Comparison of ENCODE assay signal across 8 cellular contexts in the genomic region with DNA sequence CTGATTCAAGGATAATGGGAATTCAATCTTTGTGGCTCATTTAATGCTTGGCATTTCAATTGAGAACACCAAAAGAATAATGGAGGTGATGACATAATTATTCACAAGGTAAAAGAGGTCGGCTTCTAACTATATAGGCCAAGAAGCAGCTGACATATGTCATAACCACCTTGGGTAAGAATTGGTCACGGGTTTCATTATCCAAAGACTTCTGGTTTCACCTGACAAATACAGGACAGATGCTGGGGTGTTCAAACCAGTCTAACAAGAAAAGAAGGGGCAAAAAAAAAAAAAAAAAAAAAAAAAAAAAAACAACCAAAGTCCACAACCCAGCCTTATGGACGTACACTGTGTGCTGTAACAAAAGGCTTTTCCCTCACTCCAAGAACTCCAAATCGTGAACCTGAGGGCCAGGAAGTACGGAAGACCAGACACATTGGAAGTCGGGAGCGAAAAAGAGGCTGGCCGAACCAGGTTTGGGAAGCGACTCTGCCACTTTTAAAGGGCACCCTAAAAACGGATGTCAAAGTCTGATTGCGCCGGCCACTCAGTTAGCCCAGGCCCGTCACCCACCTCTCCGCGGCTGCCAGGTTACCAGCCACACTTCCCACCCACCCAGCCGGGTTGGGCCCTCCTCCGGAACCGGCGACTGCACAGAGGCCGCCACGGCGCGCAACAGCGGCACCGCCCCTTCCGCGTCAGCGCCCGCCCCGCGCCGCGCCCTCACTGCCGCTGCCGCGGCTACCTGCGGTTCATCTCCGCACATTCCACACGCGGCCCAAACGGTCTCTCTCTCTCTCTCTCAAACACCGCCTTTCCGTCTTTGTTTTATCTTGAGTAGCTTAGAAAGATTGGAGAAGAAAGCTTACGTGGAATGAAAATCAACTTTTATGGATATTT. TPM values are rescaled to one million over a fixed set of nuclear protein-coding genes. Genes with fewer than 3 reads are reported as not detected.
DNase-seq lines count a peak whose midpoint lies in the region; ATAC-seq and TF ChIP-seq lines count a peak whose summit lies in the region.

A gene with protein sequence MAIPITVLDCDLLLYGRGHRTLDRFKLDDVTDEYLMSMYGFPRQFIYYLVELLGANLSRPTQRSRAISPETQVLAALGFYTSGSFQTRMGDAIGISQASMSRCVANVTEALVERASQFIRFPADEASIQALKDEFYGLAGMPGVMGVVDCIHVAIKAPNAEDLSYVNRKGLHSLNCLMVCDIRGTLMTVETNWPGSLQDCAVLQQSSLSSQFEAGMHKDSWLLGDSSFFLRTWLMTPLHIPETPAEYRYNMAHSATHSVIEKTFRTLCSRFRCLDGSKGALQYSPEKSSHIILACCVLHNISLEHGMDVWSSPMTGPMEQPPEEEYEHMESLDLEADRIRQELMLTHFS (minus strand): TSS at position 677 of the 900 bp plus-strand sequence. CDS start 990 bp downstream, outside the sequence.

- H3K4me1 ChIP-seq in endodermal cell (ENCODE audit: control insufficient read depth, insufficient read depth, low read length) (no peaks in the 10 kb centered on the region), mesodermal cell (ENCODE audit: control insufficient read depth, insufficient read depth, low read length, poor library complexity, severe bottlenecking) (peaks cover 15% of the 10 kb centered on the region)

- H3K4me3 Mint-ChIP-seq in endodermal cell, result peak within 1 kb of the TSS; percentile 94

- H3K36me3 ChIP-seq in endodermal cell (ENCODE audit: control insufficient read depth, insufficient read depth, low read length) (peaks cover 17% of the 10 kb centered on the region), mesodermal cell (ENCODE audit: control insufficient read depth, insufficient read depth, low read length) (peaks cover 21% of the 10 kb centered on the region)

- no peaks in the 10 kb centered on the region for H3K9me3 ChIP-seq in endodermal cell (ENCODE audit: control insufficient read depth, low read length)
- H3K9me3 ChIP-seq in mesodermal cell (ENCODE audit: control insufficient read depth, low read length), result no peaks in the 10 kb centered on the region

- H3K4me3 ChIP-seq in endodermal cell (ENCODE audit: low read length) (peak within 1 kb of the TSS; percentile 97), mesodermal cell (ENCODE audit: extremely low read depth, insufficient read depth, low read length, poor library complexity, severe bottlenecking) (peak within 1 kb of the TSS; percentile 91)

- TF ChIP-seq CTCF in endodermal cell (conservative IDR thresholded peaks at IDR 0.05), result no peak

- peaks cover 17% of the 10 kb centered on the region for H3K36me3 Mint-ChIP-seq in endodermal cell (ENCODE audit: low read depth)

- H3K27ac ChIP-seq in endodermal cell (ENCODE audit: low read depth, low read length), result peak within 1 kb of the TSS; percentile 90
- H3K27ac ChIP-seq in mesodermal cell (ENCODE audit: low read depth, low read length, severe bottlenecking), result peak within 1 kb of the TSS; percentile 98

- no peaks in the 10 kb centered on the region for H3K9me3 Mint-ChIP-seq in endodermal cell

- 3 to 5% methylated on average over 11 to 44 of the region's 44 CpGs for WGBS in endodermal cell (ENCODE audit: insufficient coverage in 1 of 2, insufficient read length in 1 of 2), 2 experiments
- 1 to 4% methylated on average over 25 to 27 of the region's 44 CpGs for WGBS in mesodermal cell (ENCODE audit: insufficient coverage in 2 of 2), 2 experiments

- H3K4me1 Mint-ChIP-seq in endodermal cell, result peaks cover 19% of the 10 kb centered on the region

- no peaks in the 10 kb centered on the region for H3K27me3 Mint-ChIP-seq in endodermal cell (ENCODE audit: insufficient read depth)

- DNase-seq in COLO668 (lab: John Stamatoyannopoulos, UW; ENCODE audit: unreplicated experiment), result peak; percentile 96
- DNase-seq in HS-27A (ENCODE audit: low read depth), result peak; percentile 87
- DNase-seq in NK-92 treated with Interleukin-12 subunit alpha and Interleukin-12 subunit beta, amount 100 ng/mL, for 24 hours (lab: John Stamatoyannopoulos, UW), result peak; percentile 92
- peak; percentile 71 for DNase-seq in activated CD8-positive, alpha-beta memory T cell treated with anti-CD3 and anti-CD28 coated beads, Interleukin-2, amount 50 U/mL, for 1 hour (ENCODE audit: extremely low read depth)
- peak; percentile 96 for DNase-seq in endodermal cell
- peak; percentile 90 for DNase-seq in stimulated activated CD8-positive, alpha-beta memory T cell treated with anti-CD3 and anti-CD28 coated beads, Interleukin-15, amount 100 ng/mL, for 24 hours (ENCODE audit: low read depth)

- H3K9ac ChIP-seq in endodermal cell (ENCODE audit: extremely low read depth, low read length, poor library complexity, severe bottlenecking), result peak within 1 kb of the TSS; percentile 99

- H3K27me3 ChIP-seq in endodermal cell (ENCODE audit: control insufficient read depth, insufficient read depth, low read length, poor library complexity, severe bottlenecking), result no peaks in the 10 kb centered on the region

- peak; percentile 87 for ATAC-seq in GM19468 (IDR thresholded peaks at IDR 0.05; ENCODE audit: extremely low read depth, unreplicated experiment)

- H3K27ac Mint-ChIP-seq in endodermal cell, result peak within 1 kb of the TSS; percentile 100

RNA-seq across cellular contexts. Expression of the gene that starts here (rescaled TPM):
- 1 to 10 TPM; 7.5 to 8.4 TPM for total RNA-seq in endodermal cell
- 5.8 TPM for polyA plus RNA-seq in endodermal cell (2013, experiment 1 of 2)
- 4.7 TPM for polyA plus RNA-seq in endodermal cell (2013, experiment 2 of 2)
- 4.1 TPM for polyA plus RNA-seq in mesodermal cell (2013, experiment 1 of 2)
- 2.8 TPM for polyA plus RNA-seq in mesodermal cell (2013, experiment 2 of 2)

Comparison
In these comparisons a context has a peak if more than half of its experiments do, and no peak if none do; other contexts are left out.
1. Peak in every context shown above with its lines: DNase-seq, ATAC-seq, H3K4me3 ChIP-seq and H3K27ac ChIP-seq.